In genomic region chr9:1876891-1877496, GRCh38 we compare ENCODE assay signal across 18 cellular contexts.
"Had no signal": no experiment of that assay in that cellular context is flagged by ENCODE, and none has a peak within 500 bp of the region (broad histone marks: within the 10 kb centered on the region; RNA-seq: fewer than 3 reads in every experiment).

No MANE protein-coding gene starts in this region.

- DNase-seq: activated gamma-delta T cell treated with Interleukin-2 at 50 U/mL for 16 hours; amygdala; effector memory CD8-positive, alpha-beta T cell; left ventricle myocardium inferior; nephron progenitor cell; psoas muscle; sigmoid colon; stimulated activated CD4-positive, alpha-beta T cell treated with anti-CD3 and anti-CD28 coated beads, Interleukin-2, amount 100 ng/mL, for 48 hours; T-helper 17 cell had no signal

- H3K4me3 ChIP-seq: gastroesophageal sphincter, left ventricle myocardium inferior, psoas muscle, sigmoid colon, tibial nerve, vagina had no signal

- H3K4me3 Mint-ChIP-seq: brain; central memory CD8-positive, alpha-beta T cell; effector memory CD8-positive, alpha-beta T cell; memory B cell; nephron progenitor cell; T-helper 17 cell had no signal

- H3K27ac Mint-ChIP-seq: brain; effector memory CD8-positive, alpha-beta T cell; memory B cell; T-helper 17 cell had no signal

- H3K27ac ChIP-seq: epithelial cell of prostate, gastroesophageal sphincter, left ventricle myocardium inferior, psoas muscle, sigmoid colon, tibial nerve, vagina had no signal

- H3K4me1 Mint-ChIP-seq: nephron progenitor cell had no signal

- FAIRE-seq: keratinocyte, TTC549 had no signal

- H3K36me3 Mint-ChIP-seq: brain, memory B cell had no signal

- H3K9me3 Mint-ChIP-seq: brain; central memory CD8-positive, alpha-beta T cell; effector memory CD8-positive, alpha-beta T cell; nephron progenitor cell had no signal

- H3K9me3 ChIP-seq: gastroesophageal sphincter, left ventricle myocardium inferior, psoas muscle, sigmoid colon, tibial nerve, vagina had no signal

- H3K4me1 ChIP-seq: gastroesophageal sphincter, left ventricle myocardium inferior, psoas muscle, sigmoid colon, tibial nerve, vagina had no signal

- ATAC-seq: effector memory CD8-positive, alpha-beta T cell; gastroesophageal sphincter; psoas muscle; T-helper 17 cell had no signal

- H3K36me3 ChIP-seq: gastroesophageal sphincter, left ventricle myocardium inferior, sigmoid colon, tibial nerve, vagina had no signal

- H3K27me3 ChIP-seq: gastroesophageal sphincter, sigmoid colon, tibial nerve, vagina had no signal

- H3K27me3 Mint-ChIP-seq: brain, memory B cell had no signal
